ENCODE assay signal across 10 cellular contexts in the genomic region with DNA sequence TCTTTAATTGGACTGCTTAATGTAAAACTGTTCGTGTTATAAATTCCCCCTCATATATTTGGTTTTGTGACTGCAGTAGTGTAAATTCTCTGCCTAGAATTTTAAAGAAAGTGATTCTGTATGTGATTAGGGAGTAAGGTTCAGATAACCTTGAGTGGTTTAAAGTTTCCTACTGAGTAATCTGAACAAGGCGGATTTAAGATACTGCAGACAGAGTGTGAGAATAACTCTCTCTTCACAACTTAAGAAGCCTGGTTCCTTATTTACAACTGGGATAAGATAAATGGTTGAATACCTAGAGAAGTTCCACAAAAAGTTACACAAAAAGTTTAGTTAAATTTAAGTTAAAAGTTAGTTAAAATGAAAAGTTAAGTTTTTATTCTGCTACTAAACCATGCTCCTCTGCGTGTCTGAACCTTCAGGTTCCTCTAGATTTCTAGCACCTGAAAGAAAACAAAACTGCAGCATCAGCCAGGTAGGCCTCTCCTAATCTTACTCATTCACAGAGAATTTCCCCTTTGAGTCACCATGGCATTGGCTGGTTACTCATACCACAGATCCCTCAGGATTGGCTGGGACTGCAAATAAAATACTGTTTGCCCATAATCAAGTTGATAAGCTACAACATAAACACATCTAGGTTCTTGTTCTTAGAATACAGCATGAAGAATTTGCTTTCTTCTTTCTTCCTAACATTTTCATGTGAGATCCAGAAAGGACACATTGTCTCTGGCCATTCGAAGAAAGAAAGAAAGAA. TPM values are rescaled to one million over a fixed set of nuclear protein-coding genes. Genes with fewer than 3 reads are reported as not detected.
DNase-seq lines count a peak whose midpoint lies in the region; ATAC-seq, FAIRE-seq and TF ChIP-seq lines count a peak whose summit lies in the region.
"Had no signal": no experiment of that assay in that cellular context is flagged by ENCODE, and none has a peak within 500 bp of the region (broad histone marks: within the 10 kb centered on the region; RNA-seq: fewer than 3 reads in every experiment).

A gene (plus strand): TSS at position 614 of the 757 bp plus-strand sequence. CDS start 187 bp downstream, outside the sequence.

- peaks cover 36% of the 10 kb centered on the region for H3K4me1 Mint-ChIP-seq in MCF 10A (ENCODE audit: insufficient read depth, unreplicated experiment)

- CTCF ChIA-PET in MCF 10A (lab: Yijun Ruan, JAX) = interaction anchor here (0.6 to 3.1 kb wide), 4 partner anchors 10 to 546 kb away, joined by 3 to 25 read pairs (median 4); no protein-coding TSS in a partner anchor

- H3K4me3 Mint-ChIP-seq in MCF 10A (ENCODE audit: unreplicated experiment) = peak within 1 kb of the TSS; percentile 71

- H3K4me1 ChIP-seq in breast epithelium = no peaks in the 10 kb centered on the region

- no peak for TF ChIP-seq CTCF in MCF 10A (IDR thresholded peaks at IDR 0.05; ENCODE audit: unreplicated experiment)
- no peak for TF ChIP-seq CTCF in breast epithelium (IDR thresholded peaks at IDR 0.05)
- TF ChIP-seq CTCF in GM10266 (IDR thresholded peaks at IDR 0.05; ENCODE audit: control insufficient read depth, insufficient read depth, low read depth, missing control alignments) = no peak

- no peaks in the 10 kb centered on the region for H3K36me3 ChIP-seq in breast epithelium

- H3K36me3 Mint-ChIP-seq in MCF 10A (ENCODE audit: insufficient read depth, unreplicated experiment) = peaks cover 6% of the 10 kb centered on the region

- no peak within 1 kb of the TSS for H3K4me3 ChIP-seq in breast epithelium

- H3K27me3 Mint-ChIP-seq in MCF 10A (ENCODE audit: insufficient read depth, unreplicated experiment) = no peaks in the 10 kb centered on the region

- TF ChIP-seq POLR2A in breast epithelium (IDR thresholded peaks at IDR 0.05) = no peak

- H3K27ac ChIP-seq in breast epithelium = no peak within 1 kb of the TSS

- peak within 1 kb of the TSS; percentile 95 for H3K27ac Mint-ChIP-seq in MCF 10A (ENCODE audit: low read depth, unreplicated experiment)

- peak; percentile 91 for DNase-seq in MCF 10A (ENCODE audit: unreplicated experiment)
- no peak for DNase-seq in breast epithelium (ENCODE audit: low spot score in 2 of 2)
- DNase-seq in amniotic epithelial cell (ENCODE audit: low read depth) = peak; percentile 71
- peak; percentile 41 for DNase-seq in left kidney (ENCODE audit: low read depth, low spot score)
- DNase-seq in urothelium cell line (ENCODE audit: low spot score) = peak; percentile 74
- DNase-seq in GM10266 (ENCODE audit: extremely low spot score) = no peak
- DNase-seq: NCI-H2107 had no signal

- TSS peak; percentile 90 for BruUV-seq in MCF 10A (replicated peaks; lab: Mats Ljungman, UMichigan)

- no peak for FAIRE-seq in urothelium cell line (lab: Jason Lieb, UNC)
- FAIRE-seq: TTC549 had no signal

- no peak for ATAC-seq in GM21737 (IDR thresholded peaks at IDR 0.05; ENCODE audit: unreplicated experiment)
- ATAC-seq in GM19023 (IDR thresholded peaks at IDR 0.05; ENCODE audit: unreplicated experiment) = no peak

- no peaks in the 10 kb centered on the region for H3K9me3 ChIP-seq in breast epithelium

- no peaks in the 10 kb centered on the region for H3K27me3 ChIP-seq in breast epithelium

- POLR2A ChIA-PET in MCF 10A (lab: Yijun Ruan, JAX) = interaction anchor here (0.5 to 3.8 kb wide), 16 partner anchors 10 to 944 kb away, joined by 3 to 124 read pairs (median 4); a partner anchor contains a TSS

- intact Hi-C loops in MCF 10A (cut with micrococcal nuclease) = loop anchor here (5.0 to 10.0 kb wide), 2 partner anchors 78 to 109 kb away; a partner anchor contains a TSS
- intact Hi-C loops in breast epithelium (cut with DNase I; ENCODE audit: low total_unique reads) = no loop called here

- peaks cover 6% of the 10 kb centered on the region for H3K9me3 Mint-ChIP-seq in MCF 10A (ENCODE audit: unreplicated experiment)

RNA-seq across cellular contexts. Expression of the gene that starts here (rescaled TPM):
- total RNA-seq in MCF 10A (2022) = 0.72 and 1.1 TPM in 2 replicates
- total RNA-seq in breast epithelium = not detected

Comparison
In these comparisons a context has a peak if more than half of its experiments do, and no peak if none do; other contexts are left out.
1. DNase-seq: peak in MCF 10A (single experiment), amniotic epithelial cell (single experiment), left kidney (single experiment) and urothelium cell line (single experiment); none in breast epithelium (0 of 2) and GM10266 (single experiment).